8 cellular contexts compared by ENCODE assay signal in genomic region chr4:186104895-186105720, GRCh38. TPM values are rescaled to one million over a fixed set of nuclear protein-coding genes. Genes with fewer than 3 reads are reported as not detected.
DNase-seq lines count a peak whose midpoint lies in the region; ATAC-seq, FAIRE-seq and TF ChIP-seq lines count a peak whose summit lies in the region.

No MANE protein-coding gene starts in this region.

- H3K4me3 ChIP-seq in adipocyte (ENCODE audit: low read length) = peak overlapping the region; percentile 61
- peak overlapping the region; percentile 33 to 71 (median 43) for H3K4me3 ChIP-seq in spleen

- H3K9me3 ChIP-seq in adipocyte (ENCODE audit: control insufficient read depth, low read length) (no peaks in the 10 kb centered on the region), spleen (no peaks in the 10 kb centered on the region)

- ATAC-seq in HG03175 (IDR thresholded peaks at IDR 0.05; ENCODE audit: unreplicated experiment) = peak; percentile 35

- H3K4me1 ChIP-seq in adipocyte (ENCODE audit: control insufficient read depth, insufficient read depth, low read length) = peaks cover 8% of the 10 kb centered on the region
- H3K4me1 ChIP-seq in spleen = peaks cover 0 to 17% (median 12%) of the 10 kb centered on the region in 6 donors

- TF ChIP-seq CTCF in spleen (IDR thresholded peaks at IDR 0.05 in 8 of 11, conservative IDR thresholded peaks at IDR 0.05 in 3 of 11) = peak in 1 of 11 experiments; percentile 4

- peak overlapping the region in 3 of 8 donors; percentile 13 to 20 (median 16) for H3K27ac ChIP-seq in spleen

- intact Hi-C loops in spleen (cut with DNase I; ENCODE audit: low total_unique reads) = no loop called here

- H3K9ac ChIP-seq in adipocyte (ENCODE audit: low read length) = no peak overlapping the region

- H3K36me3 ChIP-seq in adipocyte (ENCODE audit: control insufficient read depth, insufficient read depth, low read length, severe bottlenecking) (no peaks in the 10 kb centered on the region), spleen (no peaks in the 10 kb centered on the region)

- WGBS in spleen, 5 donors = 1 to 7% (median 2%) methylated on average over 32 to 91 of the region's 91 CpGs

- peaks cover 23% of the 10 kb centered on the region for H3K27me3 ChIP-seq in adipocyte (replicated peaks; ENCODE audit: control insufficient read depth, insufficient read depth, low read length)
- peaks cover 4 to 73% (median 23%) of the 10 kb centered on the region in 7 donors for H3K27me3 ChIP-seq in spleen (replicated peaks in 1 of 7)

- FAIRE-seq in GM19239 (lab: Jason Lieb, UNC) = no peak

- TF ChIP-seq POLR2A in spleen (IDR thresholded peaks at IDR 0.05) = no peak

- in situ Hi-C loops in KBM-7 (cut with MboI; ENCODE audit: low pct_unique_long_range_greater_than_20kb, low sequenced_read_pairs) = no loop called here

- DNase-seq in AG20443 (ENCODE audit: low spot score) = peak; percentile 53
- peak; percentile 44 for DNase-seq in GM19239 (ENCODE audit: insufficient read length, low spot score)
- DNase-seq in adipocyte (ENCODE audit: low read depth) = peak; percentile 40
- peak; percentile 37 for DNase-seq in iPS-NIHi7 (ENCODE audit: extremely low spot score)
- peak; percentile 79 for DNase-seq in spleen
- DNase-seq in KBM-7 = no peak
- no peak for DNase-seq in NCI-H510A (lab: John Stamatoyannopoulos, UW)

RNA-seq across cellular contexts. Expression of gene FAM149A, which starts 0.6 kb away (rescaled TPM):
- total RNA-seq in spleen = 1 to 10 TPM; 2.2 to 7.3 (median 3.5) TPM
- polyA plus RNA-seq in spleen = 1 to 10 TPM in 2 of 3 donors, under 1 TPM in 1; 0.61 to 1.7 (median 1.3) TPM

RNA-seq across cellular contexts. Expression of gene TLR3, which starts 36.2 kb away (rescaled TPM):
- total RNA-seq in spleen = 10 to 100 TPM in 2 of 7 donors, 1 to 10 TPM in 5; 5.7 to 14.8 (median 6.9) TPM
- under 1 TPM; 0.17 to 0.77 (median 0.44) TPM for polyA plus RNA-seq in spleen

Comparison
In these comparisons a context has a peak if more than half of its experiments do, and no peak if none do; other contexts are left out.
1. DNase-seq: peak in AG20443 (single experiment), GM19239 (single experiment), adipocyte (single experiment), iPS-NIHi7 (single experiment) and spleen (single experiment); none in KBM-7 (single experiment) and NCI-H510A (single experiment).